1 cellular context compared by ENCODE assay signal in genomic region chr9:101398335-101398929, GRCh38.
A peak's percentile ranks its signal among the peaks of the same experiment; 100 is the strongest.
TF ChIP-seq lines count a peak whose summit lies in the region.

TSS of gene MRPL50 (minus strand) at chr9:101398618. CDS start at chr9:101398592, 26 bp downstream.
TSS of gene ZNF189 (plus strand) at chr9:101398851. CDS start at chr9:101399157, 306 bp downstream.

TF ChIP-seq in HepG2, 621 proteins besides CTCF, POLR2A, EP300 and RAD21 (continued from another document and continues in another):
- no peak for TF ChIP-seq NFAT5 (CRISPR knock-in tag; IDR thresholded peaks at IDR 0.05)
- TF ChIP-seq HOXA9 (CRISPR knock-in tag; IDR thresholded peaks at IDR 0.05; ENCODE audit: borderline replicate concordance) = no peak
- TF ChIP-seq YEATS2 (CRISPR knock-in tag; IDR thresholded peaks at IDR 0.05; ENCODE audit: borderline replicate concordance) = peak; percentile 88
- peak; percentile 94 for TF ChIP-seq POLR2AphosphoS2 (IDR thresholded peaks at IDR 0.05; ENCODE audit: low read depth, low read length)
- TF ChIP-seq KAT8 (CRISPR knock-in tag; IDR thresholded peaks at IDR 0.05) = peak; percentile 90
- no peak for TF ChIP-seq IKZF1 (IDR thresholded peaks at IDR 0.05)
- peak; percentile 69; the same call in 1 of the 2 replicates for TF ChIP-seq ZNF788 (CRISPR knock-in tag; IDR thresholded peaks at IDR 0.05; ENCODE audit: borderline replicate concordance)
- peak; percentile 22 for TF ChIP-seq TOPORS (CRISPR knock-in tag; IDR thresholded peaks at IDR 0.05)
- TF ChIP-seq DMTF1 (CRISPR knock-in tag; IDR thresholded peaks at IDR 0.05) = no peak
- TF ChIP-seq TFE3 (CRISPR knock-in tag; IDR thresholded peaks at IDR 0.05) = peak; percentile 66
- TF ChIP-seq ZNF577 (CRISPR knock-in tag; IDR thresholded peaks at IDR 0.05; ENCODE audit: borderline replicate concordance, low read depth) = no peak
- no peak for TF ChIP-seq ZNF329 (CRISPR knock-in tag; IDR thresholded peaks at IDR 0.05; ENCODE audit: low read depth)
- TF ChIP-seq ZNF10 (CRISPR knock-in tag; IDR thresholded peaks at IDR 0.05; ENCODE audit: borderline replicate concordance, low read depth) = no peak
- TF ChIP-seq CCDC6 (CRISPR knock-in tag; IDR thresholded peaks at IDR 0.05) = peak; percentile 87; the same call in 1 of the 2 replicates
- no peak for TF ChIP-seq ZNF749 (CRISPR knock-in tag; IDR thresholded peaks at IDR 0.05; ENCODE audit: borderline replicate concordance)
- peak; percentile 54; the same call in 1 of the 2 replicates for TF ChIP-seq FOXJ3 (CRISPR knock-in tag; IDR thresholded peaks at IDR 0.05; ENCODE audit: borderline replicate concordance)
- TF ChIP-seq ZNF263 (CRISPR knock-in tag; IDR thresholded peaks at IDR 0.05) = 0 out of 2 replicates have a peak, but pooled peaks have one; percentile 50
- no peak for TF ChIP-seq TEF (CRISPR knock-in tag; IDR thresholded peaks at IDR 0.05)
- peak; percentile 67; the same call in 1 of the 2 replicates for TF ChIP-seq FOXA3 (CRISPR knock-in tag; IDR thresholded peaks at IDR 0.05)
- peak; percentile 94 for TF ChIP-seq NFYC (CRISPR knock-in tag; IDR thresholded peaks at IDR 0.05)
- TF ChIP-seq SIN3B (IDR thresholded peaks at IDR 0.05; ENCODE audit: low read length) = peak; percentile 69; the same call in 1 of the 2 replicates
- TF ChIP-seq ZNF770 (CRISPR knock-in tag; IDR thresholded peaks at IDR 0.05) = peak; percentile 39; the same call in 1 of the 2 replicates
- 0 out of 2 replicates have a peak, but pooled peaks have one; percentile 14 for TF ChIP-seq SOX13 (IDR thresholded peaks at IDR 0.05)
- TF ChIP-seq SOX13 (CRISPR knock-in tag; conservative IDR thresholded peaks at IDR 0.05 in 1 of 2, IDR thresholded peaks at IDR 0.05 in 1 of 2) = peak in 1 of 2 experiments; percentile 57; a peak in 1 of 4 replicates
- peak; percentile 91; the same call in 1 of the 2 replicates for TF ChIP-seq ZHX1 (CRISPR knock-in tag; IDR thresholded peaks at IDR 0.05; ENCODE audit: low read depth)
- peak; percentile 88; the same call in 1 of the 2 replicates for TF ChIP-seq THYN1 (CRISPR knock-in tag; IDR thresholded peaks at IDR 0.05; ENCODE audit: borderline replicate concordance, low read depth)
- no peak for TF ChIP-seq ZNF550 (CRISPR knock-in tag; IDR thresholded peaks at IDR 0.05; ENCODE audit: borderline replicate concordance)
- peak; percentile 78; the same call in 1 of the 2 replicates for TF ChIP-seq ZGPAT (CRISPR knock-in tag; IDR thresholded peaks at IDR 0.05)
- no peak for TF ChIP-seq HMG20B (CRISPR knock-in tag; conservative IDR thresholded peaks at IDR 0.05)
- TF ChIP-seq CBFB (CRISPR knock-in tag; IDR thresholded peaks at IDR 0.05) = peak; percentile 84; the same call in 1 of the 2 replicates
- TF ChIP-seq ZNF546 (CRISPR knock-in tag; conservative IDR thresholded peaks at IDR 0.05) = 0 out of 2 replicates have a peak, but pooled peaks have one; percentile 35
- TF ChIP-seq ZNF672 (CRISPR knock-in tag; IDR thresholded peaks at IDR 0.05) = no peak
- TF ChIP-seq MIER3 (CRISPR knock-in tag; IDR thresholded peaks at IDR 0.05; ENCODE audit: borderline replicate concordance) = peak; percentile 86; the same call in 1 of the 2 replicates
- no peak for TF ChIP-seq PHB2 (IDR thresholded peaks at IDR 0.05; ENCODE audit: partially characterized antibody)
- TF ChIP-seq ATF3 (CRISPR knock-in tag; IDR thresholded peaks at IDR 0.05) = no peak
- TF ChIP-seq ZBTB26 (CRISPR knock-in tag; IDR thresholded peaks at IDR 0.05; ENCODE audit: borderline replicate concordance) = peak; percentile 63; the same call in 1 of the 2 replicates
- peak; percentile 92 for TF ChIP-seq CREB1 (IDR thresholded peaks at IDR 0.05)
- TF ChIP-seq CREB1 (CRISPR knock-in tag; IDR thresholded peaks at IDR 0.05) = peak; percentile 98
- TF ChIP-seq NFKB2 (CRISPR knock-in tag; IDR thresholded peaks at IDR 0.05; ENCODE audit: borderline replicate concordance) = peak; percentile 80; the same call in 1 of the 2 replicates
- TF ChIP-seq GABPA (IDR thresholded peaks at IDR 0.05; ENCODE audit: low read depth, low read length) = peak; percentile 64
- TF ChIP-seq GABPA (CRISPR knock-in tag; IDR thresholded peaks at IDR 0.05; ENCODE audit: low read depth) = no peak
- TF ChIP-seq ARNT2 (CRISPR knock-in tag; IDR thresholded peaks at IDR 0.05; ENCODE audit: low read depth) = no peak
